ENCODE assay signal across 18 cellular contexts in the genomic region with DNA sequence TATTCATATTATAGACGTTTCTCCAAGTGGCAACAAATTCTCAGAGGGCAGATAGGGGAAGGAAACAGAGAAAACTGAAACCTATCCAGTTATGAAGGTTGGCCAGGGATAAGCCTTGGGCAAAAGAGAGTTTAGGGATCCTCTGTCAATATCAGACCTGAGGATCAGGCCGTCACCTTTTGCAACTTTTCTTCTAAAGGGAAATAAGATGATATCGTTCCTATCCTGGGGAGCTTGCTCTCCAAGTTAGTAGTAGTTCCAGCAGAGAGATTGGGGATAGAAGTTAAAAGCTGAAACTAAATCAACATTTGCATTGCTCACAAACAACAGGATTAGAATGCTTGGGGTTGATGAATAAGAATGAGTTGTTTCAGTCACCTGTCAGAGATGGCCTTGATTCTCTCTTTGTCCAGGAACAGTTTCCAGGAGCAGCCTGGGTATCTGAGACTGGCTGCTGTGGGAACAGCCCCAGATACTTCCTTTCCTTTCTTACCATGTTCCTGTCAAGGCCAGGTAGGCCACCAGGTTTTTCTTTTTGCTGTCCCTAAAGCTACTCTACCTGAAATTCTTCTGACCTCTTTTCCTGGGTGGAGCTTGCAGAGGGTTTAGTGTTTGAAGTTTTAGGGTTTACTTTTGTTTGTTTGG. TPM values are rescaled to one million over a fixed set of nuclear protein-coding genes. Genes with fewer than 3 reads are reported as not detected.
DNase-seq lines count a peak whose midpoint lies in the region; ATAC-seq and TF ChIP-seq lines count a peak whose summit lies in the region.
"Had no signal": no experiment of that assay in that cellular context is flagged by ENCODE, and none has a peak within 500 bp of the region (broad histone marks: within the 10 kb centered on the region; RNA-seq: fewer than 3 reads in every experiment).

No MANE protein-coding gene starts in this region.

- H3K4me3 Mint-ChIP-seq in natural killer cell treated with Interleukin-12 subunit alpha and Interleukin-12 subunit beta and Interleukin-15 and Interleukin-18, amount 100 ng/mL, for 72 hours = no peak overlapping the region
- H3K4me3 Mint-ChIP-seq: CD4-positive, alpha-beta memory T cell had no signal

- H3K9me3 Mint-ChIP-seq in natural killer cell treated with Interleukin-12 subunit alpha and Interleukin-12 subunit beta and Interleukin-15 and Interleukin-18, amount 100 ng/mL, for 72 hours = no peaks in the 10 kb centered on the region
- H3K9me3 Mint-ChIP-seq: CD4-positive, alpha-beta memory T cell had no signal

- no peak for TF ChIP-seq CTCF in VCaP (conservative IDR thresholded peaks at IDR 0.05)

- H3K4me1 Mint-ChIP-seq in natural killer cell treated with Interleukin-12 subunit alpha and Interleukin-12 subunit beta and Interleukin-15 and Interleukin-18, amount 100 ng/mL, for 72 hours (ENCODE audit: low read depth in 2 of 2) = peaks cover 17 to 19% of the 10 kb centered on the region in 2 donors

- DNase-seq in SIG-M5 treated with dmso at 0.1 percent for 504 hours (lab: John Stamatoyannopoulos, UW; ENCODE audit: unreplicated experiment) (peak; percentile 47), SIG-M5 (lab: John Stamatoyannopoulos, UW) (no peak), hypothalamus (lab: John Stamatoyannopoulos, UW) (no peak), dedifferentiated amniotic fluid mesenchymal stem cell (ENCODE audit: extremely low spot score) (no peak)
- no peak for DNase-seq in natural killer cell treated with Interleukin-12 subunit alpha and Interleukin-12 subunit beta and Interleukin-15 and Interleukin-18, amount 100 ng/mL, for 72 hours (ENCODE audit: low spot score)
- DNase-seq: 8988T; CD4-positive, alpha-beta memory T cell; DND-41; GOT3; NCI-H1105; NCI-H187; NCI-H345; NCI-H526 treated with DMSO at 0.1 percent for 48 hours had no signal

- H3K27me3 Mint-ChIP-seq in natural killer cell treated with Interleukin-12 subunit alpha and Interleukin-12 subunit beta and Interleukin-15 and Interleukin-18, amount 100 ng/mL, for 72 hours = peaks cover 25% of the 10 kb centered on the region in 2 donors

- H3K27ac ChIP-seq in VCaP = peak overlapping the region; percentile 18; the same call in 1 of the 2 replicates

- H3K36me3 Mint-ChIP-seq in natural killer cell treated with Interleukin-12 subunit alpha and Interleukin-12 subunit beta and Interleukin-15 and Interleukin-18, amount 100 ng/mL, for 72 hours = no peaks in the 10 kb centered on the region
- H3K36me3 Mint-ChIP-seq: CD4-positive, alpha-beta memory T cell had no signal

- ATAC-seq in esophagus mucosa (peak; percentile 66), HG03378 (IDR thresholded peaks at IDR 0.05; ENCODE audit: unreplicated experiment) (no peak)
- ATAC-seq in natural killer cell treated with Interleukin-12 subunit alpha and Interleukin-12 subunit beta and Interleukin-15 and Interleukin-18, amount 100 ng/mL, for 72 hours = no peak

- H3K27ac Mint-ChIP-seq in natural killer cell treated with Interleukin-12 subunit alpha and Interleukin-12 subunit beta and Interleukin-15 and Interleukin-18, amount 100 ng/mL, for 72 hours = no peak overlapping the region
- H3K27ac Mint-ChIP-seq: CD4-positive, alpha-beta memory T cell had no signal

RNA-seq across cellular contexts. Expression of gene RIIAD1, which starts 2.5 kb away (rescaled TPM):
- total RNA-seq in esophagus mucosa = not detected
- total RNA-seq in natural killer cell treated with Interleukin-12 subunit alpha and Interleukin-12 subunit beta and Interleukin-15 and Interleukin-18, amount 100 ng/mL, for 72 hours = not detected
- total RNA-seq: CD4-positive, alpha-beta memory T cell; OCI-LY7; SK-MEL-5 had no signal

RNA-seq across cellular contexts. Expression of gene CELF3, which starts 7.2 kb away (rescaled TPM):
- not detected for total RNA-seq in esophagus mucosa
- not detected for total RNA-seq in natural killer cell treated with Interleukin-12 subunit alpha and Interleukin-12 subunit beta and Interleukin-15 and Interleukin-18, amount 100 ng/mL, for 72 hours
- total RNA-seq: CD4-positive, alpha-beta memory T cell; OCI-LY7; SK-MEL-5 had no signal

RNA-seq across cellular contexts. Expression of gene MRPL9, which starts 39.4 kb away (rescaled TPM):
- total RNA-seq in esophagus mucosa = 72.0 TPM
- 100 to 1,000 TPM; 107 to 161 TPM for total RNA-seq in natural killer cell treated with Interleukin-12 subunit alpha and Interleukin-12 subunit beta and Interleukin-15 and Interleukin-18, amount 100 ng/mL, for 72 hours
